19 cellular contexts compared by ENCODE assay signal in the genomic region with DNA sequence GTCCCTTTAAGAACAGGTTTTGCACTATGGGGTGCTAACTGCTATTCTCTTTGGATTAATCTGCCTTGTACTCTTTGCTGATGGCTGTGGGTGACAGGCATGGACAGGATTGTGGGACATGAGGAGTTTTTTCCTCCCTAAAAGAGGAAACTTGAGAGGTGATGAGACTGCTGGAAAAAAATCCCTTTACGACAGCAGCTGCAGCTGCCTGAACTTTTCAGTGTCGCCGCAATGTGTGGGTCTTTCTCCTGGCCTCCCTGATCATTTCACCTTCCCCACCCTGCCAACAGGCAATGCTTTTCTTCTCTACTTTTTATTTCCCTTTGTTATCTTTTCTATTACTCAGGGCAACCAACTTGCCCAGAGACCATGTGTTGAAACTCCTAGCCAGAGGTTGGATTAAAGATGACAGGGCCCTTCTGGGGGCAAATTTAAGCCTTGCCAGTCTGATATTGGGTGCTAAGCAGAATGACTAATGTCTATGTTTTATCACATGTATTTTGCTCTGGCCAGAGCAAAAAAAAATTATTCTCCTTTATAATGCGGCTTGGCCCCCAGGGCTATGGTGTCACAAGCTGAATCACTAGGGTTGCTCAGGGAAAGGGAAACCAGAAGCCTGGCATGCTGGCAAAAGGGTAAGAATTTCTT. TPM values are rescaled to one million over a fixed set of nuclear protein-coding genes. Genes with fewer than 3 reads are reported as not detected.
DNase-seq lines count a peak whose midpoint lies in the region; ATAC-seq and TF ChIP-seq lines count a peak whose summit lies in the region.
"Had no signal": no experiment of that assay in that cellular context is flagged by ENCODE, and none has a peak within 500 bp of the region (broad histone marks: within the 10 kb centered on the region; RNA-seq: fewer than 3 reads in every experiment).

No MANE protein-coding gene starts in this region.

- DNase-seq in EL (peak; percentile 78), RWPE2 (ENCODE audit: low spot score) (peak; percentile 78), epithelial cell of prostate (ENCODE audit: low read depth, low spot score) (peak; percentile 78), neuronal stem cell (ENCODE audit: low spot score) (no peak), HAP-1 (ENCODE audit: low spot score in 2 of 2) (no peak), mesendoderm (no peak), NCI-H187 (lab: John Stamatoyannopoulos, UW) (no peak)
- DNase-seq in activated CD8-positive, alpha-beta T cell treated with anti-CD3 and anti-CD28 coated beads, Interleukin-2, amount 10 ng/mL, durations not matched to agents 7 days and 5 days = no peak
- DNase-seq: activated CD4-positive, CD25-positive, alpha-beta regulatory T cell treated with anti-CD3 and anti-CD28 coated beads, Interleukin-2, amount 50 U/mL, for 72 hours; activated naive CD4-positive, alpha-beta T cell; central memory CD4-positive, alpha-beta T cell; DND-41; KBM-7; NCI-H146; NCI-H524; pancreas; stimulated activated naive CD8-positive, alpha-beta T cell treated with anti-CD3 and anti-CD28 coated beads, Interleukin-15, Interleukin-2, amounts not matched to agents 100 U/mL and 50 U/mL, for 24 hours had no signal

- no peak overlapping the region for H2BK15ac ChIP-seq in neuronal stem cell (ENCODE audit: low read length)
- no peak overlapping the region for H2BK15ac ChIP-seq in mesendoderm (replicated peaks; ENCODE audit: low read depth)

- H2BK5ac ChIP-seq in neuronal stem cell (ENCODE audit: low read length) = no peak overlapping the region
- no peak overlapping the region for H2BK5ac ChIP-seq in mesendoderm (ENCODE audit: low read length)

- H3K79me1 ChIP-seq in neuronal stem cell (ENCODE audit: low read depth, low read length) (no peaks in the 10 kb centered on the region), mesendoderm (ENCODE audit: low read length) (no peaks in the 10 kb centered on the region)

- H3K9me3 Mint-ChIP-seq in activated CD8-positive, alpha-beta T cell treated with anti-CD3 and anti-CD28 coated beads, Interleukin-2, amount 10 ng/mL, durations not matched to agents 7 days and 5 days (ENCODE audit: insufficient read depth) = no peaks in the 10 kb centered on the region

- peaks cover 10% of the 10 kb centered on the region for H3K4me1 ChIP-seq in RWPE2 (ENCODE audit: insufficient read depth, poor library complexity, severe bottlenecking)
- peaks cover 6 to 8% of the 10 kb centered on the region in 2 donors for H3K4me1 ChIP-seq in neuronal stem cell (ENCODE audit: control insufficient read depth in 2 of 2, insufficient read depth in 1 of 2, low read depth in 1 of 2, low read length in 2 of 2)
- no peaks in the 10 kb centered on the region for H3K4me1 ChIP-seq in HAP-1
- peaks cover 2% of the 10 kb centered on the region for H3K4me1 ChIP-seq in mesendoderm (ENCODE audit: control insufficient read depth, low read depth, low read length)
- H3K4me1 ChIP-seq: BLaER1 treated with 17β-estradiol and CSF1 and Interleukin-3, amounts not matched to agents 10 nM and 100 nM; pancreas had no signal

- no peak overlapping the region for H3K4me3 Mint-ChIP-seq in activated CD8-positive, alpha-beta T cell treated with anti-CD3 and anti-CD28 coated beads, Interleukin-2, amount 10 ng/mL, durations not matched to agents 7 days and 5 days

- H3K79me2 ChIP-seq in mesendoderm (ENCODE audit: control insufficient read depth, insufficient read depth, low read length) = no peaks in the 10 kb centered on the region

- no peak overlapping the region for H2BK12ac ChIP-seq in neuronal stem cell (ENCODE audit: low read length)

- H2BK120ac ChIP-seq in neuronal stem cell (ENCODE audit: low read depth, low read length) (no peak overlapping the region), mesendoderm (ENCODE audit: low read depth, low read length) (no peak overlapping the region)

- no peak for TF ChIP-seq CTCF in RWPE2 (IDR thresholded peaks at IDR 0.05; ENCODE audit: poor library complexity, severe bottlenecking)

- H3K4me3 ChIP-seq in RWPE2 (ENCODE audit: severe bottlenecking) (no peak overlapping the region), neuronal stem cell (ENCODE audit: low read length in 2 of 2) (no peak overlapping the region), HAP-1 (no peak overlapping the region), mesendoderm (ENCODE audit: low read length) (no peak overlapping the region)
- H3K4me3 ChIP-seq: BLaER1 treated with 17β-estradiol and CSF1 and Interleukin-3, amounts not matched to agents 10 nM and 100 nM; pancreas had no signal

- H3K9me3 ChIP-seq in RWPE2 (ENCODE audit: severe bottlenecking) (no peaks in the 10 kb centered on the region), neuronal stem cell (replicated peaks in 1 of 2; ENCODE audit: control insufficient read depth in 2 of 2, insufficient read depth in 1 of 2, low read depth in 1 of 2, low read length in 2 of 2) (no peaks in the 10 kb centered on the region), HAP-1 (no peaks in the 10 kb centered on the region; the same call in 1 of the 2 replicates)
- H3K9me3 ChIP-seq: pancreas had no signal

- H3K36me3 Mint-ChIP-seq in activated CD8-positive, alpha-beta T cell treated with anti-CD3 and anti-CD28 coated beads, Interleukin-2, amount 10 ng/mL, durations not matched to agents 7 days and 5 days (ENCODE audit: low read depth) = no peaks in the 10 kb centered on the region

- H3K27ac ChIP-seq in RWPE2 (ENCODE audit: poor library complexity, severe bottlenecking) = peak overlapping the region; percentile 35
- H3K27ac ChIP-seq in epithelial cell of prostate = peak overlapping the region; percentile 12
- no peak overlapping the region for H3K27ac ChIP-seq in neuronal stem cell (replicated peaks; ENCODE audit: low read length)
- no peak overlapping the region for H3K27ac ChIP-seq in mesendoderm (ENCODE audit: low read depth, low read length)
- H3K27ac ChIP-seq: BLaER1 treated with 17β-estradiol and CSF1 and Interleukin-3, amounts not matched to agents 10 nM and 100 nM; pancreas had no signal

- no peak overlapping the region for H4K91ac ChIP-seq in neuronal stem cell (ENCODE audit: low read depth, low read length, poor library complexity)

- H4K8ac ChIP-seq in neuronal stem cell (ENCODE audit: low read depth, low read length) (no peak overlapping the region), mesendoderm (ENCODE audit: low read depth, low read length) (no peak overlapping the region)

- H3K23ac ChIP-seq in neuronal stem cell (ENCODE audit: low read depth, low read length, poor library complexity) (no peak overlapping the region), mesendoderm (ENCODE audit: low read length) (no peak overlapping the region)

- H2AFZ ChIP-seq in neuronal stem cell (ENCODE audit: low read length) = peak overlapping the region; percentile 62

- in situ Hi-C loops in HAP-1 (cut with MboI; ENCODE audit: low sequenced_read_pairs) = no loop called here

- H3K18ac ChIP-seq in neuronal stem cell (ENCODE audit: low read length) (no peak overlapping the region), mesendoderm (ENCODE audit: low read length) (no peak overlapping the region)

- H3K4me2 ChIP-seq in neuronal stem cell (ENCODE audit: insufficient read depth, low read length, poor library complexity, severe bottlenecking) (no peak overlapping the region), mesendoderm (ENCODE audit: low read length) (no peak overlapping the region)
- H3K4me2 ChIP-seq: BLaER1 treated with 17β-estradiol and CSF1 and Interleukin-3, amounts not matched to agents 10 nM and 100 nM had no signal

- no peak overlapping the region for H3K4ac ChIP-seq in neuronal stem cell (ENCODE audit: low read length)
- no peak overlapping the region for H3K4ac ChIP-seq in mesendoderm (ENCODE audit: low read depth, low read length)

- H3K56ac ChIP-seq in mesendoderm (ENCODE audit: low read length) = no peak overlapping the region

- POLR2A ChIA-PET in activated CD8-positive, alpha-beta T cell treated with anti-CD3 and anti-CD28 coated beads, Interleukin-2, amount 10 ng/mL, durations not matched to agents 7 days and 5 days (lab: Charles Lee) = interaction anchor here (0.6 kb wide), 1 partner anchor 48 kb away, joined by 3 read pairs; no protein-coding TSS in a partner anchor

- no peaks in the 10 kb centered on the region for H3K27me3 Mint-ChIP-seq in activated CD8-positive, alpha-beta T cell treated with anti-CD3 and anti-CD28 coated beads, Interleukin-2, amount 10 ng/mL, durations not matched to agents 7 days and 5 days (ENCODE audit: low read depth)

- peak; percentile 96 for ATAC-seq in RWPE2 (ENCODE audit: low read depth)
- no peak for ATAC-seq in activated CD8-positive, alpha-beta T cell treated with anti-CD3 and anti-CD28 coated beads, Interleukin-2, amount 10 ng/mL, durations not matched to agents 7 days and 5 days
- ATAC-seq: HCT116; pancreas; stimulated activated naive CD8-positive, alpha-beta T cell treated with anti-CD3 and anti-CD28 coated beads, Interleukin-15, Interleukin-2, amounts not matched to agents 100 U/mL and 50 U/mL, for 24 hours had no signal

- H3K27me3 ChIP-seq in RWPE2 (ENCODE audit: insufficient read depth, poor library complexity, severe bottlenecking) (no peaks in the 10 kb centered on the region), neuronal stem cell (ENCODE audit: control insufficient read depth in 3 of 3, insufficient read depth in 3 of 3, low read depth in 1 of 3, low read length in 3 of 3) (peaks cover 0 to 3% (median 0%) of the 10 kb centered on the region in 3 experiments), HAP-1 (ENCODE audit: low read depth) (no peaks in the 10 kb centered on the region; the same call in 1 of the 2 replicates), mesendoderm (ENCODE audit: insufficient read depth, low read length, poor library complexity) (no peaks in the 10 kb centered on the region)
- H3K27me3 ChIP-seq: BLaER1 treated with 17β-estradiol and CSF1 and Interleukin-3, amounts not matched to agents 10 nM and 100 nM; pancreas had no signal

- no peaks in the 10 kb centered on the region for H3K36me3 ChIP-seq in RWPE2 (ENCODE audit: low read depth)
- H3K36me3 ChIP-seq in neuronal stem cell (replicated peaks in 1 of 2; ENCODE audit: control insufficient read depth in 2 of 2, insufficient read depth in 2 of 2, low read length in 2 of 2) = no peaks in the 10 kb centered on the region
- H3K36me3 ChIP-seq in HAP-1 (replicated peaks) = no peaks in the 10 kb centered on the region
- no peaks in the 10 kb centered on the region for H3K36me3 ChIP-seq in mesendoderm (ENCODE audit: control insufficient read depth, insufficient read depth, low read length)
- H3K36me3 ChIP-seq: BLaER1 treated with 17β-estradiol and CSF1 and Interleukin-3, amounts not matched to agents 10 nM and 100 nM; pancreas had no signal

- H3K27ac Mint-ChIP-seq in activated CD8-positive, alpha-beta T cell treated with anti-CD3 and anti-CD28 coated beads, Interleukin-2, amount 10 ng/mL, durations not matched to agents 7 days and 5 days = no peak overlapping the region

- CTCF ChIA-PET in activated CD8-positive, alpha-beta T cell treated with anti-CD3 and anti-CD28 coated beads, Interleukin-2, amount 10 ng/mL, durations not matched to agents 7 days and 5 days (lab: Charles Lee) = no interaction called here

- no peak overlapping the region for H3K9ac ChIP-seq in neuronal stem cell (ENCODE audit: low read depth, low read length, poor library complexity)
- no peak overlapping the region for H3K9ac ChIP-seq in mesendoderm (ENCODE audit: low read length)
- H3K9ac ChIP-seq: BLaER1 treated with 17β-estradiol and CSF1 and Interleukin-3, amounts not matched to agents 10 nM and 100 nM had no signal

- H2AK5ac ChIP-seq in neuronal stem cell (ENCODE audit: low read depth, low read length) (no peak overlapping the region), mesendoderm (ENCODE audit: low read length) (no peak overlapping the region)

- no peak overlapping the region for H3K14ac ChIP-seq in neuronal stem cell (ENCODE audit: low read length)

- H3K4me1 Mint-ChIP-seq in activated CD8-positive, alpha-beta T cell treated with anti-CD3 and anti-CD28 coated beads, Interleukin-2, amount 10 ng/mL, durations not matched to agents 7 days and 5 days (ENCODE audit: low read depth) = no peaks in the 10 kb centered on the region

- WGBS in neuronal stem cell (ENCODE audit: extremely low coverage in 2 of 2, insufficient read length in 2 of 2, insufficient replicate concordance in 1 of 2), 2 donors = no CpG with 5 or more reads among the region's 4 CpGs
- WGBS in mesendoderm (ENCODE audit: extremely low coverage, insufficient coverage, low lambda C conversion rate) = no CpG with 5 or more reads among the region's 4 CpGs

- no peak overlapping the region for H4K5ac ChIP-seq in mesendoderm (ENCODE audit: low read length)

RNA-seq across cellular contexts. Expression of gene CFAP20DC, which starts 51.4 kb away (rescaled TPM):
- 4.3 TPM for polyA plus RNA-seq in neuronal stem cell (2013, experiment 1 of 2)
- 4.1 TPM for polyA plus RNA-seq in neuronal stem cell (2013, experiment 2 of 2)
- 2.1 TPM for polyA plus RNA-seq in mesendoderm (2013, experiment 1 of 2)
- polyA plus RNA-seq in mesendoderm (2013, experiment 2 of 2) = 2.0 TPM
- total RNA-seq in activated CD8-positive, alpha-beta T cell treated with anti-CD3 and anti-CD28 coated beads, Interleukin-2, amount 10 ng/mL, durations not matched to agents 7 days and 5 days = 1 to 10 TPM; 1.5 to 1.6 TPM

Comparison
In these comparisons a context has a peak if more than half of its experiments do, and no peak if none do; other contexts are left out.
1. DNase-seq: peak in EL (single experiment), RWPE2 (single experiment) and epithelial cell of prostate (single experiment); none in neuronal stem cell (single experiment), HAP-1 (0 of 2), mesendoderm (single experiment), NCI-H187 (0 of 2) and activated CD8-positive, alpha-beta T cell treated with anti-CD3 and anti-CD28 coated beads, Interleukin-2, amount 10 ng/mL, durations not matched to agents 7 days and 5 days (single experiment).
2. H3K27ac ChIP-seq: peak in RWPE2 (single experiment) and epithelial cell of prostate (single experiment); none in neuronal stem cell (single experiment) and mesendoderm (single experiment).